13 cellular contexts compared by ENCODE assay signal in the genomic region with DNA sequence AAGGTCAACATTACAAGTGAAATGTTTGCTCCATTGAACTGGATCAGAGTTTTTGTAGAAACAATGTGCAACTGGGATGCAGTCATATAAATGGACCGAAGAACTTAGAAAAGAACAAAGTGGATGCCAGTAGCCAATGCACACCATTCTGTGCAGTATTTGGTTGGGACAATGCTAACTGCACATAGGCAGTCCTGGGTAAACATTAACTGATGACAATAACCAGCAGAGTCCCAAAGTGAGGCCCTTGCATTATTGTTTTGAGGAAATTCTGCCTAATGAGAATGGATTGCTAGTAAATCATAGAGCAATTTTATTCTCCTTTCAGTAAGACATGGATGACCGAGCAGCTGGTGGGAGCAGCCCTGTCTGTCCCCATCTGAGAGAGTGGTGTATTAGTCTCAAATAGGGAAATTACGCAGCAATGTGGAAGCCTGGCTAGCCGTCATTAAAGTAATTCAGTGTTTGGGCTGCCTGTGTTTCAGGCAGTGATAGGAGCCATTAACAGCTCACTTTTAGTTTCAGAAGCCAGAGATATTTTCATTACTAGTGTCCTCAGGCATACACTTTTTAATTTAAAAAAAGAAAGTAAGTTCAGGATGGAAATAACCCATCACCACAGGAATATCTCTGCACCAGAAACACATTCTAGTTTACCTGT.
DNase-seq lines count a peak whose midpoint lies in the region; ATAC-seq and TF ChIP-seq lines count a peak whose summit lies in the region.
"Had no signal": no experiment of that assay in that cellular context is flagged by ENCODE, and none has a peak within 500 bp of the region (broad histone marks: within the 10 kb centered on the region; RNA-seq: fewer than 3 reads in every experiment).

No MANE protein-coding gene starts in this region.

- TF ChIP-seq CTCF in nephron (IDR thresholded peaks at IDR 0.05; ENCODE audit: unreplicated experiment in 3 of 3), result no peak

- peak; percentile 57 for ATAC-seq in GM19025 (IDR thresholded peaks at IDR 0.05; ENCODE audit: low read depth, unreplicated experiment)
- ATAC-seq in HG02840 (IDR thresholded peaks at IDR 0.05; ENCODE audit: low FRiP score, unreplicated experiment), result peak; percentile 41
- no peak for ATAC-seq in esophagus mucosa
- no peak for ATAC-seq in HG03439 (IDR thresholded peaks at IDR 0.05; ENCODE audit: unreplicated experiment)

- no peaks in the 10 kb centered on the region for H3K9me3 Mint-ChIP-seq in nephron
- H3K9me3 Mint-ChIP-seq in activated T-cell treated with anti-CD3 and anti-CD28 coated beads, Interleukin-2, amount 50 U/mL, for 24 hours, result no peaks in the 10 kb centered on the region
- H3K9me3 Mint-ChIP-seq: activated naive CD8-positive, alpha-beta T cell treated with anti-CD3 and anti-CD28 coated beads, Interleukin-2, amount 10 ng/mL, durations not matched to agents 7 days and 5 days; CD4-positive, alpha-beta T cell had no signal

- H3K27me3 Mint-ChIP-seq in nephron (ENCODE audit: low read depth), result no peaks in the 10 kb centered on the region
- H3K27me3 Mint-ChIP-seq in activated T-cell treated with anti-CD3 and anti-CD28 coated beads, Interleukin-2, amount 50 U/mL, for 24 hours, result peaks cover 9% of the 10 kb centered on the region
- H3K27me3 Mint-ChIP-seq: activated naive CD8-positive, alpha-beta T cell treated with anti-CD3 and anti-CD28 coated beads, Interleukin-2, amount 10 ng/mL, durations not matched to agents 7 days and 5 days; CD4-positive, alpha-beta T cell had no signal

- H3K36me3 Mint-ChIP-seq in nephron (ENCODE audit: low read depth), result peaks cover 42% of the 10 kb centered on the region
- H3K36me3 Mint-ChIP-seq in activated T-cell treated with anti-CD3 and anti-CD28 coated beads, Interleukin-2, amount 50 U/mL, for 24 hours (ENCODE audit: low read depth), result peaks cover 3% of the 10 kb centered on the region
- H3K36me3 Mint-ChIP-seq: activated naive CD8-positive, alpha-beta T cell treated with anti-CD3 and anti-CD28 coated beads, Interleukin-2, amount 10 ng/mL, durations not matched to agents 7 days and 5 days had no signal

- peak overlapping the region; percentile 70 to 88 (median 71) for H3K27ac Mint-ChIP-seq in nephron
- no peak overlapping the region for H3K27ac Mint-ChIP-seq in activated T-cell treated with anti-CD3 and anti-CD28 coated beads, Interleukin-2, amount 50 U/mL, for 24 hours
- H3K27ac Mint-ChIP-seq: activated naive CD8-positive, alpha-beta T cell treated with anti-CD3 and anti-CD28 coated beads, Interleukin-2, amount 10 ng/mL, durations not matched to agents 7 days and 5 days; CD4-positive, alpha-beta T cell had no signal

- H3K4me3 Mint-ChIP-seq in nephron, result no peak overlapping the region
- no peak overlapping the region for H3K4me3 Mint-ChIP-seq in activated T-cell treated with anti-CD3 and anti-CD28 coated beads, Interleukin-2, amount 50 U/mL, for 24 hours
- H3K4me3 Mint-ChIP-seq: activated naive CD8-positive, alpha-beta T cell treated with anti-CD3 and anti-CD28 coated beads, Interleukin-2, amount 10 ng/mL, durations not matched to agents 7 days and 5 days; CD4-positive, alpha-beta T cell had no signal

- peak; percentile 41 to 81 for DNase-seq in NCI-H2081 (lab: John Stamatoyannopoulos, UW)
- DNase-seq in activated T-cell treated with anti-CD3 and anti-CD28 coated beads, Interleukin-2, amount 50 U/mL, for 24 hours, result no peak
- no peak for DNase-seq in germinal center (ENCODE audit: low spot score)
- DNase-seq: activated naive CD8-positive, alpha-beta T cell treated with anti-CD3 and anti-CD28 coated beads, Interleukin-2, amount 10 ng/mL, durations not matched to agents 7 days and 5 days; CD4-positive, alpha-beta T cell; KBM-7; NCI-H2171 treated with DMSO at 0.1 percent for 48 hours; substantia nigra had no signal

- H3K4me1 Mint-ChIP-seq in nephron, result peaks cover 5% of the 10 kb centered on the region
- peaks cover 3% of the 10 kb centered on the region for H3K4me1 Mint-ChIP-seq in activated T-cell treated with anti-CD3 and anti-CD28 coated beads, Interleukin-2, amount 50 U/mL, for 24 hours (ENCODE audit: low read depth)

Comparison
In these comparisons a context has a peak if more than half of its experiments do, and no peak if none do; other contexts are left out.
1. ATAC-seq: peak in GM19025 (single experiment) and HG02840 (single experiment); none in esophagus mucosa (single experiment) and HG03439 (single experiment).
2. DNase-seq: peak in NCI-H2081 (2 of 2); none in activated T-cell treated with anti-CD3 and anti-CD28 coated beads, Interleukin-2, amount 50 U/mL, for 24 hours (single experiment) and germinal center (single experiment).